In the genomic region with DNA sequence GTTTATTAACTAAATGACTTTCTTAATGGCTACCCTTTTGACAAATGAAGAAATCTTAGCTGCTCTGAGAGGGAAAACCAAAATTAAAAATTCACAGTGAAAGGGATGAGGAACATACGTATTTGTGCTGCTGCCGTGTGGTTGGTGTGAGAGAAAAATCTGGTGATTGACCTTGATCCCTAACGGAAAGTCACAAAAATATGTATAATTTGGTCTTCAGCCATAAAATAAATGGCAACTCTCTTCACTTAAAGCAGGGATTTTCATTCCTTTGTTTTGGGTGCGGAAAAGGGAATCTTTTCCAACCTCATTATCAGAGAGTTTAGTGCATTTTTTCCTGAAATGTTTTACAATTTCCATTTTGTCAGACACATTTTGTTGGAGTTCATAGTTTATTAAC, we compare ENCODE assay signal across 18 cellular contexts. TPM values are rescaled to one million over a fixed set of nuclear protein-coding genes. Genes with fewer than 3 reads are reported as not detected.
DNase-seq lines count a peak whose midpoint lies in the region; ATAC-seq and TF ChIP-seq lines count a peak whose summit lies in the region.
"Had no signal": no experiment of that assay in that cellular context is flagged by ENCODE, and none has a peak within 500 bp of the region (broad histone marks: within the 10 kb centered on the region; RNA-seq: fewer than 3 reads in every experiment).

No MANE protein-coding gene starts in this region.

- H3K27me3 ChIP-seq in BE2C (no peaks in the 10 kb centered on the region), fibroblast of lung (ENCODE audit: control insufficient read depth, insufficient read depth, low read length) (no peaks in the 10 kb centered on the region)
- H3K27me3 ChIP-seq: thyroid gland had no signal

- H3K27me3 Mint-ChIP-seq in nephron progenitor cell (ENCODE audit: low read depth, poor library complexity), result no peaks in the 10 kb centered on the region
- H3K27me3 Mint-ChIP-seq in T-helper 2 cell treated with Interferon-gamma antibody and Interleukin-4, amounts not matched to agents 5 μg/mL and 100 μg/mL, for 36 hours (ENCODE audit: low read depth), result peaks cover 3% of the 10 kb centered on the region
- H3K27me3 Mint-ChIP-seq in activated T-cell treated with anti-CD3 and anti-CD28 coated beads, Interleukin-2, amount 50 U/mL, for 4 hours (ENCODE audit: low read depth), result no peaks in the 10 kb centered on the region
- H3K27me3 Mint-ChIP-seq: activated B cell treated with CpG ODN at 0.5 μM for 24 hours; activated CD4-positive, alpha-beta memory T cell treated with anti-CD3 and anti-CD28 coated beads for 36 hours had no signal

- H4K20me1 ChIP-seq in fibroblast of lung (ENCODE audit: control insufficient read depth, extremely low read depth, insufficient read depth, low read length), result no peaks in the 10 kb centered on the region

- H3K79me2 ChIP-seq in fibroblast of lung (ENCODE audit: control insufficient read depth, insufficient read depth, low read length), result no peaks in the 10 kb centered on the region

- CTCF ChIA-PET in HEK293 (lab: Yijun Ruan, JAX), result interaction anchor here (1.3 kb wide), 1 partner anchor 114 kb away, joined by 8 read pairs; no protein-coding TSS in a partner anchor

- H3K4me3 Mint-ChIP-seq in nephron progenitor cell, result no peak overlapping the region
- no peak overlapping the region for H3K4me3 Mint-ChIP-seq in T-helper 2 cell treated with Interferon-gamma antibody and Interleukin-4, amounts not matched to agents 5 μg/mL and 100 μg/mL, for 36 hours
- no peak overlapping the region for H3K4me3 Mint-ChIP-seq in activated T-cell treated with anti-CD3 and anti-CD28 coated beads, Interleukin-2, amount 50 U/mL, for 4 hours
- H3K4me3 Mint-ChIP-seq: activated B cell treated with CpG ODN at 0.5 μM for 24 hours; activated CD4-positive, alpha-beta memory T cell treated with anti-CD3 and anti-CD28 coated beads for 36 hours; activated naive CD4-positive, alpha-beta T cell treated with anti-CD3 and anti-CD28 coated beads for 36 hours had no signal

- H3K36me3 ChIP-seq in BE2C, result no peaks in the 10 kb centered on the region
- H3K36me3 ChIP-seq in HEK293 (ENCODE audit: control insufficient read depth in 2 of 2, insufficient read depth in 1 of 2, low read length in 2 of 2), result no peaks in the 10 kb centered on the region
- H3K36me3 ChIP-seq in fibroblast of lung (ENCODE audit: control insufficient read depth, insufficient read depth, low read length), result no peaks in the 10 kb centered on the region
- H3K36me3 ChIP-seq: thyroid gland had no signal

- DNase-seq in BE2C (no peak), fibroblast of lung (ENCODE audit: low read depth in 2 of 2) (no peak), nephron progenitor cell (no peak), NCI-H2029 treated with DMSO at 0.1 percent for 48 hours (lab: John Stamatoyannopoulos, UW) (no peak)
- no peak for DNase-seq in T-helper 2 cell treated with Interferon-gamma antibody and Interleukin-4, amounts not matched to agents 5 μg/mL and 100 μg/mL, for 36 hours (ENCODE audit: low spot score)
- no peak for DNase-seq in activated T-cell treated with anti-CD3 and anti-CD28 coated beads, Interleukin-2, amount 50 U/mL, for 4 hours
- DNase-seq: activated B cell treated with CpG ODN at 0.5 μM for 24 hours; activated CD4-positive, alpha-beta memory T cell treated with anti-CD3 and anti-CD28 coated beads for 36 hours; activated naive CD4-positive, alpha-beta T cell treated with anti-CD3 and anti-CD28 coated beads for 36 hours; aorta; effector CD8-positive, alpha-beta T cell; hippocampal formation; mesendoderm; stimulated activated naive CD4-positive, alpha-beta T cell; thyroid gland had no signal

- no peaks in the 10 kb centered on the region for H3K36me3 Mint-ChIP-seq in nephron progenitor cell (ENCODE audit: low read depth)
- H3K36me3 Mint-ChIP-seq in T-helper 2 cell treated with Interferon-gamma antibody and Interleukin-4, amounts not matched to agents 5 μg/mL and 100 μg/mL, for 36 hours (ENCODE audit: low read depth), result no peaks in the 10 kb centered on the region
- peaks cover 5% of the 10 kb centered on the region for H3K36me3 Mint-ChIP-seq in activated T-cell treated with anti-CD3 and anti-CD28 coated beads, Interleukin-2, amount 50 U/mL, for 4 hours (ENCODE audit: insufficient read depth)

- TF ChIP-seq CTCF in BE2C (IDR thresholded peaks at IDR 0.05; ENCODE audit: low read depth, low read length) (no peak), HEK293 (tag by site-specific recombination; IDR thresholded peaks at IDR 0.05) (no peak), fibroblast of lung (conservative IDR thresholded peaks at IDR 0.05 in 1 of 2, IDR thresholded peaks at IDR 0.05 in 1 of 2; ENCODE audit: low read depth in 1 of 2, low read length in 2 of 2) (no peak), nephron progenitor cell (IDR thresholded peaks at IDR 0.05) (no peak)

- no peak for ATAC-seq in activated T-cell treated with anti-CD3 and anti-CD28 coated beads, Interleukin-2, amount 50 U/mL, for 4 hours
- ATAC-seq: K562 had no signal

- POLR2A ChIA-PET in HEK293 (lab: Yijun Ruan, JAX), result no interaction called here

- no peaks in the 10 kb centered on the region for H3K9me3 Mint-ChIP-seq in nephron progenitor cell
- no peaks in the 10 kb centered on the region for H3K9me3 Mint-ChIP-seq in T-helper 2 cell treated with Interferon-gamma antibody and Interleukin-4, amounts not matched to agents 5 μg/mL and 100 μg/mL, for 36 hours
- no peaks in the 10 kb centered on the region for H3K9me3 Mint-ChIP-seq in activated T-cell treated with anti-CD3 and anti-CD28 coated beads, Interleukin-2, amount 50 U/mL, for 4 hours
- H3K9me3 Mint-ChIP-seq: activated B cell treated with CpG ODN at 0.5 μM for 24 hours; activated CD4-positive, alpha-beta memory T cell treated with anti-CD3 and anti-CD28 coated beads for 36 hours; activated naive CD4-positive, alpha-beta T cell treated with anti-CD3 and anti-CD28 coated beads for 36 hours had no signal

- H3K4me2 ChIP-seq in fibroblast of lung (ENCODE audit: extremely low read depth, insufficient read depth, low read length), result peak overlapping the region; percentile 66

- peak overlapping the region; percentile 53 for H3K27ac Mint-ChIP-seq in nephron progenitor cell
- no peak overlapping the region for H3K27ac Mint-ChIP-seq in T-helper 2 cell treated with Interferon-gamma antibody and Interleukin-4, amounts not matched to agents 5 μg/mL and 100 μg/mL, for 36 hours
- H3K27ac Mint-ChIP-seq: activated B cell treated with CpG ODN at 0.5 μM for 24 hours; activated CD4-positive, alpha-beta memory T cell treated with anti-CD3 and anti-CD28 coated beads for 36 hours; activated naive CD4-positive, alpha-beta T cell treated with anti-CD3 and anti-CD28 coated beads for 36 hours had no signal

- peak overlapping the region; percentile 51 for H2AFZ ChIP-seq in fibroblast of lung (ENCODE audit: low read length)

- H3K9ac ChIP-seq in fibroblast of lung (ENCODE audit: insufficient read depth, low read length), result no peak overlapping the region

- H3K4me1 ChIP-seq in BE2C, result peaks cover 27% of the 10 kb centered on the region
- H3K4me1 ChIP-seq in HEK293 (ENCODE audit: control insufficient read depth, insufficient read depth, low read length), result peaks cover 38% of the 10 kb centered on the region
- H3K4me1 ChIP-seq in fibroblast of lung (ENCODE audit: control insufficient read depth, extremely low read depth, insufficient read depth, low read length), result no peaks in the 10 kb centered on the region

- H3K9me3 ChIP-seq in BE2C, result no peaks in the 10 kb centered on the region
- no peaks in the 10 kb centered on the region for H3K9me3 ChIP-seq in HEK293 (ENCODE audit: control insufficient read depth, insufficient read depth, low read depth, low read length)
- H3K9me3 ChIP-seq in fibroblast of lung (ENCODE audit: control insufficient read depth, insufficient read depth, low read depth, low read length), result no peaks in the 10 kb centered on the region
- H3K9me3 ChIP-seq: thyroid gland had no signal

- H3K4me3 ChIP-seq in BE2C (ENCODE audit: low read depth, low read length) (peak overlapping the region; percentile 23), HEK293 (ENCODE audit: low read depth, low read length) (no peak overlapping the region), fibroblast of lung (replicated peaks in 1 of 4; ENCODE audit: control extremely low read depth in 1 of 4, insufficient read depth in 1 of 4, low read depth in 3 of 4, low read length in 4 of 4) (peak overlapping the region in 1 of 4 experiments; percentile 9)
- H3K4me3 ChIP-seq: K562, thyroid gland had no signal

- H3K27ac ChIP-seq in HEK293 (ENCODE audit: extremely low read depth, low read depth, low read length) (no peak overlapping the region), fibroblast of lung (ENCODE audit: insufficient read depth, low read length) (no peak overlapping the region)

- peaks cover 39% of the 10 kb centered on the region for H3K4me1 Mint-ChIP-seq in nephron progenitor cell
- peaks cover 11% of the 10 kb centered on the region for H3K4me1 Mint-ChIP-seq in T-helper 2 cell treated with Interferon-gamma antibody and Interleukin-4, amounts not matched to agents 5 μg/mL and 100 μg/mL, for 36 hours (ENCODE audit: low read depth)
- peaks cover 34% of the 10 kb centered on the region for H3K4me1 Mint-ChIP-seq in activated T-cell treated with anti-CD3 and anti-CD28 coated beads, Interleukin-2, amount 50 U/mL, for 4 hours (ENCODE audit: low read depth)
- H3K4me1 Mint-ChIP-seq: activated B cell treated with CpG ODN at 0.5 μM for 24 hours had no signal

TF ChIP-seq in HEK293, 187 proteins besides CTCF, POLR2A, EP300 and RAD21 (continues in another document):
- TF ChIP-seq ZNF521 (tag by site-specific recombination; IDR thresholded peaks at IDR 0.05), result no peak

RNA-seq across cellular contexts. Expression of a gene that starts 40.4 kb away (rescaled TPM):
- polyA plus RNA-seq in BE2C (2012; ENCODE audit: insufficient read depth, insufficient read length, low read depth), result 49.8 TPM
- 241 and 405 TPM in 2 replicates for total RNA-seq in fibroblast of lung
- 260 and 404 TPM in 2 replicates for polyA plus RNA-seq in fibroblast of lung
- 159 and 259 TPM in 2 replicates for polyA plus RNA-seq in fibroblast of lung (2012)
- polyA minus RNA-seq in fibroblast of lung (ENCODE audit: low replicate concordance), result 57.9 and 152 TPM in 2 replicates
- total RNA-seq in activated T-cell treated with anti-CD3 and anti-CD28 coated beads, Interleukin-2, amount 50 U/mL, for 4 hours, result 10 to 100 TPM; 50.9 to 56.2 (median 55.7) TPM
- total RNA-seq: OCI-LY7 had no signal
